16 cellular contexts compared by ENCODE assay signal in genomic region chr3:50341996-50342732, GRCh38. TPM values are rescaled to one million over a fixed set of nuclear protein-coding genes. Genes with fewer than 3 reads are reported as not detected.
A peak's percentile ranks its signal among the peaks of the same experiment; 100 is the strongest.
DNase-seq lines count a peak whose midpoint lies in the region; ATAC-seq and TF ChIP-seq lines count a peak whose summit lies in the region.
"Had no signal": no experiment of that assay in that cellular context is flagged by ENCODE, and none has a peak within 500 bp of the region (broad histone marks: within the 10 kb centered on the region; RNA-seq: fewer than 3 reads in every experiment).

No MANE protein-coding gene starts in this region.

- no peaks in the 10 kb centered on the region for H3K9me3 ChIP-seq in neutrophil
- H3K9me3 ChIP-seq: prostate gland had no signal

- peak overlapping the region; percentile 100 for H3K27ac ChIP-seq in neutrophil
- H3K27ac ChIP-seq: prostate gland, VCaP had no signal

- no peaks in the 10 kb centered on the region for H3K27me3 ChIP-seq in neutrophil

- H3K27ac Mint-ChIP-seq in activated CD4-positive, alpha-beta T cell treated with anti-CD3 and anti-CD28 coated beads for 36 hours: no peak overlapping the region
- no peak overlapping the region for H3K27ac Mint-ChIP-seq in HFFc6
- peak overlapping the region; percentile 96 for H3K27ac Mint-ChIP-seq in activated T-helper 2 cell treated with anti-CD3 and anti-CD28 coated beads, Interferon-gamma antibody, Interleukin-2, Interleukin-4, amounts not matched to agents 10 μg/mL and 5 μg/mL and 100 μg/mL, durations not matched to agents 14 hours and 24 hours and 36 hours
- H3K27ac Mint-ChIP-seq: nephron progenitor cell had no signal

- intact Hi-C loops in activated CD4-positive, alpha-beta T cell treated with anti-CD3 and anti-CD28 coated beads for 36 hours (cut with DNase I, micrococcal nuclease): no loop called here
- intact Hi-C loops in activated T-helper 2 cell treated with anti-CD3 and anti-CD28 coated beads, Interferon-gamma antibody, Interleukin-2, Interleukin-4, amounts not matched to agents 10 μg/mL and 5 μg/mL and 100 μg/mL, durations not matched to agents 14 hours and 24 hours and 36 hours (cut with micrococcal nuclease): loop anchor here (2.0 kb wide), 1 partner anchor 17 kb away; the partner anchor contains the start of gene TMEM115

- H3K36me3 Mint-ChIP-seq in activated CD4-positive, alpha-beta T cell treated with anti-CD3 and anti-CD28 coated beads for 36 hours (ENCODE audit: low read depth): peaks cover 20% of the 10 kb centered on the region
- peaks cover 16% of the 10 kb centered on the region for H3K36me3 Mint-ChIP-seq in HFFc6 (ENCODE audit: low read depth)
- peaks cover 28% of the 10 kb centered on the region for H3K36me3 Mint-ChIP-seq in activated T-helper 2 cell treated with anti-CD3 and anti-CD28 coated beads, Interferon-gamma antibody, Interleukin-2, Interleukin-4, amounts not matched to agents 10 μg/mL and 5 μg/mL and 100 μg/mL, durations not matched to agents 14 hours and 24 hours and 36 hours (ENCODE audit: low read depth)

- no peak for ATAC-seq in activated CD4-positive, alpha-beta T cell treated with anti-CD3 and anti-CD28 coated beads for 36 hours
- no peak for ATAC-seq in HG03442 (IDR thresholded peaks at IDR 0.05; ENCODE audit: unreplicated experiment)

- peak overlapping the region; percentile 83 for H3K4me3 Mint-ChIP-seq in activated CD4-positive, alpha-beta T cell treated with anti-CD3 and anti-CD28 coated beads for 36 hours
- peak overlapping the region; percentile 96; the same call in 1 of the 2 replicates for H3K4me3 Mint-ChIP-seq in HFFc6
- H3K4me3 Mint-ChIP-seq in activated T-helper 2 cell treated with anti-CD3 and anti-CD28 coated beads, Interferon-gamma antibody, Interleukin-2, Interleukin-4, amounts not matched to agents 10 μg/mL and 5 μg/mL and 100 μg/mL, durations not matched to agents 14 hours and 24 hours and 36 hours (ENCODE audit: low read depth): peak overlapping the region; percentile 95
- H3K4me3 Mint-ChIP-seq: nephron progenitor cell had no signal

- in situ Hi-C loops in ACHN (cut with HindIII; ENCODE audit: low pct_ligation_motif_present, low pct_unique_long_range_greater_than_20kb, low sequenced_read_pairs): no loop called here

- no peak for DNase-seq in activated CD4-positive, alpha-beta T cell treated with anti-CD3 and anti-CD28 coated beads for 36 hours
- no peak for DNase-seq in activated CD4-positive, alpha-beta T cell treated with anti-CD3 and anti-CD28 coated beads for 4 hours
- DNase-seq in HFFc6 (no peak), Ammon's horn (ENCODE audit: low spot score) (no peak), ACHN (no peak)
- no peak for DNase-seq in activated T-helper 2 cell treated with anti-CD3 and anti-CD28 coated beads, Interferon-gamma antibody, Interleukin-2, Interleukin-4, amounts not matched to agents 10 μg/mL and 5 μg/mL and 100 μg/mL, durations not matched to agents 14 hours and 24 hours and 36 hours (ENCODE audit: low spot score)
- DNase-seq: GOT3; NCI-H2029; NCI-H510A; nephron progenitor cell; stimulated activated CD4-positive, alpha-beta T cell treated with anti-CD3 and anti-CD28 coated beads, Interleukin-12 subunit alpha, Interleukin-12 subunit beta, amount 100 ng/mL, for 4 hours; SW 1271 had no signal

- H3K27me3 Mint-ChIP-seq in activated CD4-positive, alpha-beta T cell treated with anti-CD3 and anti-CD28 coated beads for 36 hours: no peaks in the 10 kb centered on the region
- H3K27me3 Mint-ChIP-seq in HFFc6 (ENCODE audit: insufficient read depth): peaks cover 6% of the 10 kb centered on the region
- no peaks in the 10 kb centered on the region for H3K27me3 Mint-ChIP-seq in activated T-helper 2 cell treated with anti-CD3 and anti-CD28 coated beads, Interferon-gamma antibody, Interleukin-2, Interleukin-4, amounts not matched to agents 10 μg/mL and 5 μg/mL and 100 μg/mL, durations not matched to agents 14 hours and 24 hours and 36 hours (ENCODE audit: low read depth)

- H3K4me1 Mint-ChIP-seq in activated CD4-positive, alpha-beta T cell treated with anti-CD3 and anti-CD28 coated beads for 36 hours: peaks cover 28% of the 10 kb centered on the region
- peaks cover 37% of the 10 kb centered on the region for H3K4me1 Mint-ChIP-seq in HFFc6 (ENCODE audit: low read depth)
- H3K4me1 Mint-ChIP-seq in activated T-helper 2 cell treated with anti-CD3 and anti-CD28 coated beads, Interferon-gamma antibody, Interleukin-2, Interleukin-4, amounts not matched to agents 10 μg/mL and 5 μg/mL and 100 μg/mL, durations not matched to agents 14 hours and 24 hours and 36 hours (ENCODE audit: low read depth): peaks cover 25% of the 10 kb centered on the region

- POLR2A ChIA-PET in activated CD4-positive, alpha-beta T cell treated with anti-CD3 and anti-CD28 coated beads for 36 hours (lab: Charles Lee): no interaction called here

- CTCF ChIA-PET in activated CD4-positive, alpha-beta T cell treated with anti-CD3 and anti-CD28 coated beads for 36 hours (lab: Charles Lee): interaction anchor here (0.7 to 1.3 kb wide), 5 partner anchors 9 to 130 kb away, joined by 3 to 6 read pairs (median 4); partner anchors contain the start of genes HYAL3 and NAA80

- H3K9me3 Mint-ChIP-seq in activated CD4-positive, alpha-beta T cell treated with anti-CD3 and anti-CD28 coated beads for 36 hours (ENCODE audit: low read depth): no peaks in the 10 kb centered on the region
- H3K9me3 Mint-ChIP-seq in HFFc6: no peaks in the 10 kb centered on the region
- H3K9me3 Mint-ChIP-seq in activated T-helper 2 cell treated with anti-CD3 and anti-CD28 coated beads, Interferon-gamma antibody, Interleukin-2, Interleukin-4, amounts not matched to agents 10 μg/mL and 5 μg/mL and 100 μg/mL, durations not matched to agents 14 hours and 24 hours and 36 hours: no peaks in the 10 kb centered on the region

- TF ChIP-seq CTCF in HFFc6 (IDR thresholded peaks at IDR 0.05): no peak
- TF ChIP-seq CTCF in neutrophil (IDR thresholded peaks at IDR 0.05): no peak

- H3K36me3 ChIP-seq in neutrophil: no peaks in the 10 kb centered on the region
- H3K36me3 ChIP-seq: prostate gland had no signal

- peak overlapping the region; percentile 91 to 93 for H3K4me3 ChIP-seq in neutrophil (ENCODE audit: low read depth in 1 of 2, low read length in 1 of 2)
- H3K4me3 ChIP-seq: prostate gland had no signal

- H3K4me1 ChIP-seq in neutrophil (ENCODE audit: control insufficient read depth in 1 of 2, insufficient read depth in 1 of 2, low read depth in 1 of 2, low read length in 1 of 2): peaks cover 71 to 79% of the 10 kb centered on the region in 2 experiments

RNA-seq across cellular contexts. Expression of gene RASSF1, which starts 1.5 kb away (rescaled TPM):
- 10 to 100 TPM; 30.8 to 50.7 TPM for total RNA-seq in activated CD4-positive, alpha-beta T cell treated with anti-CD3 and anti-CD28 coated beads for 36 hours
- 10 to 100 TPM; 30.9 to 37.0 (median 34.1) TPM for total RNA-seq in HFFc6 (2021; fragmentation: NEBNext Ultra II Directional; extraction: Animal tissue kit (Norgen Biotek cat#: 25700))
- 71.2 and 74.2 TPM in 2 replicates for total RNA-seq in activated T-helper 2 cell treated with anti-CD3 and anti-CD28 coated beads, Interferon-gamma antibody, Interleukin-2, Interleukin-4, amounts not matched to agents 10 μg/mL and 5 μg/mL and 100 μg/mL, durations not matched to agents 14 hours and 24 hours and 36 hours

RNA-seq across cellular contexts. Expression of gene ZMYND10, which starts 3.4 kb away (rescaled TPM):
- total RNA-seq in activated CD4-positive, alpha-beta T cell treated with anti-CD3 and anti-CD28 coated beads for 36 hours: 1 to 10 TPM; 1.0 to 1.3 TPM
- total RNA-seq in HFFc6 (2021; fragmentation: NEBNext Ultra II Directional; extraction: Animal tissue kit (Norgen Biotek cat#: 25700)): 1 to 10 TPM in 2 of 6 experiments, under 1 TPM in 3, not detected in 1; 0.78 to 1.3 (median 0.83) TPM
- total RNA-seq in activated T-helper 2 cell treated with anti-CD3 and anti-CD28 coated beads, Interferon-gamma antibody, Interleukin-2, Interleukin-4, amounts not matched to agents 10 μg/mL and 5 μg/mL and 100 μg/mL, durations not matched to agents 14 hours and 24 hours and 36 hours: 0.94 and 1.8 TPM in 2 replicates

RNA-seq across cellular contexts. Expression of gene NPRL2, which starts 8.4 kb away (rescaled TPM):
- total RNA-seq in activated CD4-positive, alpha-beta T cell treated with anti-CD3 and anti-CD28 coated beads for 36 hours: 10 to 100 TPM; 42.5 to 43.0 TPM
- 10 to 100 TPM; 12.3 to 18.7 (median 17.4) TPM for total RNA-seq in HFFc6 (2021; fragmentation: NEBNext Ultra II Directional; extraction: Animal tissue kit (Norgen Biotek cat#: 25700))
- 34.5 and 42.7 TPM in 2 replicates for total RNA-seq in activated T-helper 2 cell treated with anti-CD3 and anti-CD28 coated beads, Interferon-gamma antibody, Interleukin-2, Interleukin-4, amounts not matched to agents 10 μg/mL and 5 μg/mL and 100 μg/mL, durations not matched to agents 14 hours and 24 hours and 36 hours

RNA-seq across cellular contexts. Expression of gene CYB561D2, which starts 8.5 kb away (rescaled TPM):
- total RNA-seq in activated CD4-positive, alpha-beta T cell treated with anti-CD3 and anti-CD28 coated beads for 36 hours: 10 to 100 TPM; 10.3 to 14.3 TPM
- total RNA-seq in HFFc6 (2021; fragmentation: NEBNext Ultra II Directional; extraction: Animal tissue kit (Norgen Biotek cat#: 25700)): 10 to 100 TPM; 20.5 to 25.2 (median 24.0) TPM
- 22.9 and 24.6 TPM in 2 replicates for total RNA-seq in activated T-helper 2 cell treated with anti-CD3 and anti-CD28 coated beads, Interferon-gamma antibody, Interleukin-2, Interleukin-4, amounts not matched to agents 10 μg/mL and 5 μg/mL and 100 μg/mL, durations not matched to agents 14 hours and 24 hours and 36 hours

RNA-seq across cellular contexts. Expression of gene TUSC2, which starts 14.1 kb away (rescaled TPM):
- total RNA-seq in activated CD4-positive, alpha-beta T cell treated with anti-CD3 and anti-CD28 coated beads for 36 hours: 10 to 100 TPM; 15.0 to 17.1 TPM
- total RNA-seq in HFFc6 (2021; fragmentation: NEBNext Ultra II Directional; extraction: Animal tissue kit (Norgen Biotek cat#: 25700)): 10 to 100 TPM; 23.9 to 34.2 (median 26.8) TPM
- total RNA-seq in activated T-helper 2 cell treated with anti-CD3 and anti-CD28 coated beads, Interferon-gamma antibody, Interleukin-2, Interleukin-4, amounts not matched to agents 10 μg/mL and 5 μg/mL and 100 μg/mL, durations not matched to agents 14 hours and 24 hours and 36 hours: 23.7 and 23.9 TPM in 2 replicates
